ENCODE assay signal across 15 cellular contexts in the genomic region with DNA sequence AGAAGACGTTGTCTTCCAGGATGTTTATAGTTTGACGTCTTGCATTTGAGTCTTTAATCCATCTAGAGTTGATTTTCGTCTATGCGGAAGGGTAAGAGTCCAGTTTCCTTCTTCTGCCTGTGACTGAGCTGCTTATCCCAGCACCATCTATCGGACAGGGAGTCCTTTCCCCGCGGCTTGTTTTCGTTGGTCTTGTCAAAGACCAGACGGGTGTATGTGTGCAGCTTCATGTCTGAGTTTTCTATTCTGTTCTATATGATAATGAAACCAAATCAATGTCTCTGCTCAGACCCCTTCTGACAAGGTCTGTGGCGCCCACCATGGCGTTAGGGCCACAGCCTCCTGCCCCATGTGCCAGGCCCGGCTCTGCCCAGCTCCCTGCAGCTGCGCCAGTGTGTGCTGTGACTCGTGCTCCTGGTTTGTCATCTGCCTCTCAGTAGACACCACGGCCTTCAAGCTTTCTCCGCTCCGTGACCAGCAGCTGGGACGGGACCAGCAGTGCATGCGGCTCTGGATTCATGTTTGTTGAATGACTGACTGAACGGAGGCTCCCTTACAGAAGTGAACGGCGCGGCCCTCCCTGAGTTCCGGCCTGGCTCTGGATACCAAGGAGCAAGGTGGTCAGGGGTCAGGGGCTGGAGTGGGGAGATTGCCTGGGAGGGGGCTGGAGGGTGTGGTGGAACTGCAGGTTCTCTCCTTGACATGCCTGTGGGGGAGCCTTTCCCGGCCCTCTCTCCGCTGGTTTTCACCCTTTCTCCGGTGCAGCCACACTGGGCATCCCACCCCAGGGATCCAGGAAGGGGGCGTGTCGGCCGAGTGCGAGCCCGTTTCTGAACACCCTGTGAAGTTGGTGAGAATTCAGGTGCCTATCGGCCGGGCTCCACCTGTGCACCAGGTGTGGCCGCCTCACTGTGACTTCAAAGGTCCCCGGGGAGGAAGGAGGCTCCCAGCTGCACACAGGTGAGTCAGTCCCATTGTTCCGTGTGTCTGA. TPM values are rescaled to one million over a fixed set of nuclear protein-coding genes. Genes with fewer than 3 reads are reported as not detected.
DNase-seq lines count a peak whose midpoint lies in the region; ATAC-seq lines count a peak whose summit lies in the region.
"Had no signal": no experiment of that assay in that cellular context is flagged by ENCODE, and none has a peak within 500 bp of the region (broad histone marks: within the 10 kb centered on the region; RNA-seq: fewer than 3 reads in every experiment).

No MANE protein-coding gene starts in this region.

- ATAC-seq in sciatic nerve (no peak), HG02610 (IDR thresholded peaks at IDR 0.05; ENCODE audit: unreplicated experiment) (no peak)
- ATAC-seq: stimulated activated effector memory CD8-positive, alpha-beta T cell treated with anti-CD3 and anti-CD28 coated beads, Interleukin-12 subunit alpha, Interleukin-12 subunit beta, amount 100 ng/mL, for 72 hours had no signal

- DNase-seq in DMS153 treated with DMSO at 0.1 percent for 48 hours (lab: John Stamatoyannopoulos, UW; ENCODE audit: unreplicated experiment) (peak; percentile 96), LoVo (ENCODE audit: low spot score) (peak; percentile 51), SW480 (ENCODE audit: low spot score) (peak; percentile 94), mucosa of gallbladder (ENCODE audit: low spot score) (peak; percentile 83), sciatic nerve (ENCODE audit: low spot score) (no peak), MV-4-11 (lab: John Stamatoyannopoulos, UW) (no peak), NCI-H1436 treated with DMSO at 0.1 percent for 48 hours (lab: John Stamatoyannopoulos, UW) (no peak)
- DNase-seq: activated CD4-positive, CD25-positive, alpha-beta regulatory T cell; amniotic stem cell; foreskin fibroblast; NCI-H226; ovary; T-helper 2 cell had no signal

- intact Hi-C loops in sciatic nerve (cut with DNase I) = no loop called here

RNA-seq across cellular contexts. Expression of gene CEP72, which starts 11.3 kb away (rescaled TPM):
- total RNA-seq in mucosa of gallbladder = 26.7 TPM
- total RNA-seq in sciatic nerve = 7.5 TPM

Comparison
In these comparisons a context has a peak if more than half of its experiments do, and no peak if none do; other contexts are left out.
1. DNase-seq: peak in DMS153 treated with DMSO at 0.1 percent for 48 hours (single experiment), LoVo (single experiment), SW480 (single experiment) and mucosa of gallbladder (single experiment); none in sciatic nerve (single experiment), MV-4-11 (single experiment) and NCI-H1436 treated with DMSO at 0.1 percent for 48 hours (single experiment).